ENCODE assay signal across 9 cellular contexts in genomic region chr15:29968099-29968892, GRCh38.
DNase-seq lines count a peak whose midpoint lies in the region; ATAC-seq, FAIRE-seq and TF ChIP-seq lines count a peak whose summit lies in the region.
"Had no signal": no experiment of that assay in that cellular context is flagged by ENCODE, and none has a peak within 500 bp of the region (broad histone marks: within the 10 kb centered on the region; RNA-seq: fewer than 3 reads in every experiment).

No MANE protein-coding gene starts in this region.

- H3K27me3 ChIP-seq in pancreas: peaks cover 0 to 6% (median 2%) of the 10 kb centered on the region in 4 donors

- peak; percentile 45 for DNase-seq in Daoy (ENCODE audit: low read depth)
- DNase-seq in RWPE1 (ENCODE audit: low spot score): peak; percentile 30
- DNase-seq in glomerular visceral epithelial cell (ENCODE audit: extremely low spot score): peak; percentile 38
- peak in 3 of 6 donors; percentile 20 to 65 (median 52) for DNase-seq in pancreas
- no peak for DNase-seq in activated CD4-positive, CD25-positive, alpha-beta regulatory T cell treated with anti-CD3 and anti-CD28 coated beads, Interleukin-2, amount 50 U/mL, for 72 hours

- H3K9me3 ChIP-seq in pancreas: no peaks in the 10 kb centered on the region

- no peak for FAIRE-seq in pancreas (lab: Jason Lieb, UNC)
- FAIRE-seq: urothelium cell line had no signal

- TF ChIP-seq CTCF in RWPE1 (conservative IDR thresholded peaks at IDR 0.05; ENCODE audit: low read depth): no peak
- no peak for TF ChIP-seq CTCF in pancreas (IDR thresholded peaks at IDR 0.05)

- no peaks in the 10 kb centered on the region for H3K36me3 ChIP-seq in pancreas

- ATAC-seq in pancreas (peak in 3 of 4 donors; percentile 12 to 75 (median 48)), HG03196 (IDR thresholded peaks at IDR 0.05; ENCODE audit: unreplicated experiment) (no peak), GM21526 (IDR thresholded peaks at IDR 0.05; ENCODE audit: low FRiP score, unreplicated experiment) (no peak), HG02840 (IDR thresholded peaks at IDR 0.05; ENCODE audit: low FRiP score, unreplicated experiment) (no peak)

- no peaks in the 10 kb centered on the region for H3K4me1 ChIP-seq in pancreas

- intact Hi-C loops in pancreas (cut with DNase I): no loop called here

- H3K4me3 ChIP-seq in pancreas: peak overlapping the region; percentile 26 to 45 (median 38)

- H3K27ac ChIP-seq in RWPE1 (no peak overlapping the region), pancreas (no peak overlapping the region)

- POLR2A ChIA-PET in RWPE1 (lab: Yijun Ruan, JAX; ENCODE audit: low non-redundant PET): no interaction called here

- CTCF ChIA-PET in RWPE1 (lab: Yijun Ruan, JAX): interaction anchor here (0.6 kb wide), 1 partner anchor 107 kb away, joined by 7 read pairs; no protein-coding TSS in a partner anchor

- 6 to 14% methylated on average over 38 to 90 of the region's 90 CpGs for WGBS in pancreas, 2 donors

Comparison
In these comparisons a context has a peak if more than half of its experiments do, and no peak if none do; other contexts are left out.
1. ATAC-seq: peak in pancreas (3 of 4); none in HG03196 (single experiment), GM21526 (single experiment) and HG02840 (single experiment).